ENCODE assay signal across 1 cellular context in genomic region chr11:60855726-60856633, GRCh38.
A peak's percentile ranks its signal among the peaks of the same experiment; 100 is the strongest.
TF ChIP-seq lines count a peak whose summit lies in the region.

Gene PTGDR2 (minus strand): TSS chr11:60855950. CDS start chr11:60853722, 2,228 bp downstream.

TF ChIP-seq in HepG2, 621 proteins besides CTCF, POLR2A, EP300 and RAD21 (continued from another document and continues in another):
- TF ChIP-seq PATZ1 (CRISPR knock-in tag; IDR thresholded peaks at IDR 0.05) = peak; percentile 77
- no peak for TF ChIP-seq ZNF543 (CRISPR knock-in tag; IDR thresholded peaks at IDR 0.05)
- TF ChIP-seq ADNP (CRISPR knock-in tag; IDR thresholded peaks at IDR 0.05) = 0 out of 2 replicates have a peak, but pooled peaks have one; percentile 56
- peak; percentile 19; the same call in 1 of the 2 replicates for TF ChIP-seq KDM2A (CRISPR knock-in tag; IDR thresholded peaks at IDR 0.05; ENCODE audit: borderline replicate concordance, low read depth)
- no peak for TF ChIP-seq SYNCRIP (IDR thresholded peaks at IDR 0.05; ENCODE audit: insufficient read depth, low read depth, low read length)
- TF ChIP-seq ZFP36L2 (CRISPR knock-in tag; IDR thresholded peaks at IDR 0.05) = no peak
- no peak for TF ChIP-seq ZFP90 (CRISPR knock-in tag; IDR thresholded peaks at IDR 0.05; ENCODE audit: borderline replicate concordance)
- TF ChIP-seq RBM22 (optimal IDR thresholded peaks at IDR 0.05; ENCODE audit: low read length) = no peak
- peak; percentile 54; the same call in 1 of the 2 replicates for TF ChIP-seq ZNF605 (CRISPR knock-in tag; IDR thresholded peaks at IDR 0.05)
- TF ChIP-seq PTBP1 (IDR thresholded peaks at IDR 0.05; ENCODE audit: low read depth, low read length, poor library complexity, severe bottlenecking) = no peak
- peak; percentile 37; the same call in 1 of the 2 replicates for TF ChIP-seq KDM5B (CRISPR knock-in tag; IDR thresholded peaks at IDR 0.05; ENCODE audit: borderline replicate concordance)
- no peak for TF ChIP-seq ZNF576 (CRISPR knock-in tag; IDR thresholded peaks at IDR 0.05)
- TF ChIP-seq ZNF569 (CRISPR knock-in tag; IDR thresholded peaks at IDR 0.05; ENCODE audit: borderline replicate concordance) = no peak
- TF ChIP-seq RBFOX2 (IDR thresholded peaks at IDR 0.05; ENCODE audit: low read depth, low read length) = no peak
- TF ChIP-seq MAX (IDR thresholded peaks at IDR 0.05) = 0 out of 2 replicates have a peak, but pooled peaks have one; percentile 32
- peak; percentile 69 for TF ChIP-seq SAP130 (CRISPR knock-in tag; IDR thresholded peaks at IDR 0.05; ENCODE audit: low read depth)
- TF ChIP-seq ZNF615 (CRISPR knock-in tag; IDR thresholded peaks at IDR 0.05; ENCODE audit: borderline replicate concordance) = no peak
- TF ChIP-seq ZNF34 (CRISPR knock-in tag; IDR thresholded peaks at IDR 0.05; ENCODE audit: borderline replicate concordance) = no peak
- 0 out of 2 replicates have a peak, but pooled peaks have one; percentile 39 for TF ChIP-seq RCOR2 (CRISPR knock-in tag; IDR thresholded peaks at IDR 0.05)
- TF ChIP-seq MEIS1 (CRISPR knock-in tag; IDR thresholded peaks at IDR 0.05; ENCODE audit: borderline replicate concordance) = no peak
- no peak for TF ChIP-seq NFE2 (CRISPR knock-in tag; IDR thresholded peaks at IDR 0.05)
- TF ChIP-seq FUBP1 (CRISPR knock-in tag; IDR thresholded peaks at IDR 0.05; ENCODE audit: borderline replicate concordance) = no peak
- no peak for TF ChIP-seq THAP7 (CRISPR knock-in tag; IDR thresholded peaks at IDR 0.05)
- TF ChIP-seq CEBPB (IDR thresholded peaks at IDR 0.05; ENCODE audit: borderline replicate concordance, low read depth, low read length) = peak; percentile 41; the same call in 1 of the 2 replicates
- TF ChIP-seq U2AF2 (IDR thresholded peaks at IDR 0.05; ENCODE audit: low read depth, low read length) = no peak
- TF ChIP-seq FOXA3 (CRISPR knock-in tag; IDR thresholded peaks at IDR 0.05) = no peak
- TF ChIP-seq CREB1 (IDR thresholded peaks at IDR 0.05) = no peak
- TF ChIP-seq CREB1 (CRISPR knock-in tag; IDR thresholded peaks at IDR 0.05) = peak; percentile 26; the same call in 1 of the 2 replicates
- no peak for TF ChIP-seq TOPORS (CRISPR knock-in tag; IDR thresholded peaks at IDR 0.05)
- no peak for TF ChIP-seq ZBTB2 (CRISPR knock-in tag; IDR thresholded peaks at IDR 0.05; ENCODE audit: low read depth)
- TF ChIP-seq CEBPG (CRISPR knock-in tag; IDR thresholded peaks at IDR 0.05) = peak; percentile 62
- TF ChIP-seq GABPB1 (CRISPR knock-in tag; IDR thresholded peaks at IDR 0.05) = peak; percentile 10; the same call in 1 of the 2 replicates
- no peak for TF ChIP-seq RNF219 (CRISPR knock-in tag; IDR thresholded peaks at IDR 0.05)
- no peak for TF ChIP-seq ZNF557 (CRISPR knock-in tag; IDR thresholded peaks at IDR 0.05)
- no peak for TF ChIP-seq ZBTB46 (CRISPR knock-in tag; IDR thresholded peaks at IDR 0.05; ENCODE audit: borderline replicate concordance)
- TF ChIP-seq NFYB (CRISPR knock-in tag; IDR thresholded peaks at IDR 0.05) = no peak
- no peak for TF ChIP-seq HOXA7 (CRISPR knock-in tag; IDR thresholded peaks at IDR 0.05)
- no peak for TF ChIP-seq HMGA1 (CRISPR knock-in tag; conservative IDR thresholded peaks at IDR 0.05)
- TF ChIP-seq ZMYM3 (CRISPR knock-in tag; IDR thresholded peaks at IDR 0.05) = no peak; the same call in none of the 2 replicates
- no peak for TF ChIP-seq IRF2 (CRISPR knock-in tag; IDR thresholded peaks at IDR 0.05)
- TF ChIP-seq ZHX1 (CRISPR knock-in tag; IDR thresholded peaks at IDR 0.05; ENCODE audit: low read depth) = peak; percentile 79; the same call in 1 of the 2 replicates
- TF ChIP-seq ZNF431 (CRISPR knock-in tag; IDR thresholded peaks at IDR 0.05; ENCODE audit: borderline replicate concordance, low read depth) = no peak
- TF ChIP-seq ONECUT2 (CRISPR knock-in tag; IDR thresholded peaks at IDR 0.05) = peak; percentile 94
- no peak for TF ChIP-seq ZNF552 (CRISPR knock-in tag; IDR thresholded peaks at IDR 0.05; ENCODE audit: borderline replicate concordance)
- no peak for TF ChIP-seq PCBP2 (optimal IDR thresholded peaks at IDR 0.05; ENCODE audit: low read depth, low read length, poor library complexity, severe bottlenecking)
- TF ChIP-seq ATAD3A (CRISPR knock-in tag; IDR thresholded peaks at IDR 0.05) = no peak
- no peak for TF ChIP-seq USF2 (IDR thresholded peaks at IDR 0.05; ENCODE audit: low read depth, low read length)
- no peak for TF ChIP-seq USF2 (CRISPR knock-in tag; IDR thresholded peaks at IDR 0.05; ENCODE audit: borderline replicate concordance)
- no peak for TF ChIP-seq ZNF703 (CRISPR knock-in tag; IDR thresholded peaks at IDR 0.05; ENCODE audit: borderline replicate concordance)
- no peak for TF ChIP-seq ZNF44 (CRISPR knock-in tag; IDR thresholded peaks at IDR 0.05)
- TF ChIP-seq POLR2AphosphoS2 (IDR thresholded peaks at IDR 0.05; ENCODE audit: low read depth, low read length) = no peak
- TF ChIP-seq ZNF484 (CRISPR knock-in tag; IDR thresholded peaks at IDR 0.05; ENCODE audit: borderline replicate concordance, low read depth) = no peak
- TF ChIP-seq FOXK2 (IDR thresholded peaks at IDR 0.05) = no peak
- no peak for TF ChIP-seq ZFP36 (IDR thresholded peaks at IDR 0.05; ENCODE audit: borderline replicate concordance, low read depth, low read length, partially characterized antibody)
- no peak for TF ChIP-seq KAT7 (CRISPR knock-in tag; IDR thresholded peaks at IDR 0.05; ENCODE audit: borderline replicate concordance)
- no peak for TF ChIP-seq MAFG (CRISPR knock-in tag; IDR thresholded peaks at IDR 0.05)
- TF ChIP-seq FOXK1 (CRISPR knock-in tag; IDR thresholded peaks at IDR 0.05; ENCODE audit: borderline replicate concordance, low read depth) = no peak
